ENCODE assay signal across 12 cellular contexts in the genomic region with DNA sequence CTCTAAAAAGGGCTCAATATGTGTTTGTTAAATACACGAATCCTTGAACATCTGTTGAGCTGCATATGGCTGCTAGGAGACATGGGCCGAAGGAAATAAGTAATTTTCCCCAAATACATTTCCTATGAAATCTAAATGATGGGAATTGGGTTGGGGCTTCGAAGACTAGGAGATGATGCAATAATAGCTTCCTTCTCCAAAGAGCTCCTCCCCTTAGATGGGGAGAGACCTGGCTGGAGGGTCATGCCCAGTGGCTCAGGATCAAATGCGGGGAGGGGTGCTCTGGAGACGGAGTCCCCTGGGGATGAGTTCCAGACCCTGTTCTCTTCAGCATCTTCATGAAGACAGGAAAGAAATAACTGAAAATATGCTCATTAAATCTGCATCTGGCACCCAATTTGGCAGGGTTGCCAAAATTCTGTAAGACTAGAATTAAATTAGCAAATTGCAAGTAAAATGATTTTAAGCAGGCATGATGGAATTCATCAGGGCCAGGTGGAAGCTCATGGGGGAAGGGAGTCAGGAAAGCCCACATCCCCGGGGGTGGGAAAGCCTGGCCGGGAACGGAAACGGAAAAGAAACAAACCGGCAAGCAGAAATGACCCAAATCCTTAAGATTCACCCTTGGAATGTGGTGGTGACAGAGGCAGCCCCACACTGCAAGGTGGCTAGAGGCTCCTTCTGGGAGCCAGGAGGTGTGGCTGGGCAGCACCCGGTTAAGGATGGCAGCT.
DNase-seq lines count a peak whose midpoint lies in the region; ATAC-seq and TF ChIP-seq lines count a peak whose summit lies in the region.
"Had no signal": no experiment of that assay in that cellular context is flagged by ENCODE, and none has a peak within 500 bp of the region (broad histone marks: within the 10 kb centered on the region; RNA-seq: fewer than 3 reads in every experiment).

No MANE protein-coding gene starts in this region.

- H3K9me3 ChIP-seq in sigmoid colon, result no peaks in the 10 kb centered on the region
- H3K9me3 ChIP-seq: vagina had no signal

- no peaks in the 10 kb centered on the region for H3K27me3 Mint-ChIP-seq in stimulated activated naive CD8-positive, alpha-beta T cell treated with anti-CD3 and anti-CD28 coated beads, Interleukin-15, Interleukin-2, amounts not matched to agents 100 ng/mL and 50 ng/mL, for 24 hours
- no peaks in the 10 kb centered on the region for H3K27me3 Mint-ChIP-seq in activated T-helper 2 cell treated with anti-CD3 and anti-CD28 coated beads, Interferon-gamma antibody, Interleukin-2, Interleukin-4, amounts not matched to agents 10 μg/mL and 5 μg/mL and 100 μg/mL, durations not matched to agents 14 hours and 24 hours and 36 hours (ENCODE audit: low read depth)
- peaks cover 0 to 3% (median 0%) of the 10 kb centered on the region in 3 donors for H3K27me3 Mint-ChIP-seq in immature natural killer cell (ENCODE audit: low read depth in 3 of 3)

- peaks cover 0 to 18% (median 0%) of the 10 kb centered on the region in 4 donors for H3K4me1 ChIP-seq in sigmoid colon
- H3K4me1 ChIP-seq: vagina had no signal

- intact Hi-C loops in activated T-helper 2 cell treated with anti-CD3 and anti-CD28 coated beads, Interferon-gamma antibody, Interleukin-2, Interleukin-4, amounts not matched to agents 10 μg/mL and 5 μg/mL and 100 μg/mL, durations not matched to agents 14 hours and 24 hours and 36 hours (cut with micrococcal nuclease), result no loop called here
- intact Hi-C loops in sigmoid colon (cut with DNase I), result no loop called here

- ATAC-seq in stimulated activated naive CD8-positive, alpha-beta T cell treated with anti-CD3 and anti-CD28 coated beads, Interleukin-15, Interleukin-2, amounts not matched to agents 100 U/mL and 50 U/mL, for 24 hours, result no peak
- ATAC-seq in HG02885 (IDR thresholded peaks at IDR 0.05; ENCODE audit: poor library complexity, unreplicated experiment), result no peak
- no peak for ATAC-seq in HG03108 (IDR thresholded peaks at IDR 0.05; ENCODE audit: unreplicated experiment)

- TF ChIP-seq CTCF in sigmoid colon (IDR thresholded peaks at IDR 0.05), result no peak

- H3K27ac ChIP-seq in sigmoid colon, result peak overlapping the region in 1 of 4 donors; percentile 5
- H3K27ac ChIP-seq: vagina had no signal

- peak overlapping the region; percentile 86 for H3K27ac Mint-ChIP-seq in stimulated activated naive CD8-positive, alpha-beta T cell treated with anti-CD3 and anti-CD28 coated beads, Interleukin-15, Interleukin-2, amounts not matched to agents 100 ng/mL and 50 ng/mL, for 24 hours
- peak overlapping the region; percentile 87 for H3K27ac Mint-ChIP-seq in activated T-helper 2 cell treated with anti-CD3 and anti-CD28 coated beads, Interferon-gamma antibody, Interleukin-2, Interleukin-4, amounts not matched to agents 10 μg/mL and 5 μg/mL and 100 μg/mL, durations not matched to agents 14 hours and 24 hours and 36 hours
- H3K27ac Mint-ChIP-seq in immature natural killer cell, result peak overlapping the region in 3 of 6 donors; percentile 50 to 62 (median 60)

- H3K4me3 Mint-ChIP-seq in stimulated activated naive CD8-positive, alpha-beta T cell treated with anti-CD3 and anti-CD28 coated beads, Interleukin-15, Interleukin-2, amounts not matched to agents 100 ng/mL and 50 ng/mL, for 24 hours, result no peak overlapping the region
- H3K4me3 Mint-ChIP-seq in activated T-helper 2 cell treated with anti-CD3 and anti-CD28 coated beads, Interferon-gamma antibody, Interleukin-2, Interleukin-4, amounts not matched to agents 10 μg/mL and 5 μg/mL and 100 μg/mL, durations not matched to agents 14 hours and 24 hours and 36 hours (ENCODE audit: low read depth), result no peak overlapping the region
- H3K4me3 Mint-ChIP-seq in immature natural killer cell, result peak overlapping the region in 4 of 5 donors; percentile 30 to 60 (median 46)

- TF ChIP-seq POLR2A in sigmoid colon (IDR thresholded peaks at IDR 0.05), result no peak

- H3K36me3 Mint-ChIP-seq in stimulated activated naive CD8-positive, alpha-beta T cell treated with anti-CD3 and anti-CD28 coated beads, Interleukin-15, Interleukin-2, amounts not matched to agents 100 ng/mL and 50 ng/mL, for 24 hours (ENCODE audit: low read depth), result peaks cover 73% of the 10 kb centered on the region
- H3K36me3 Mint-ChIP-seq in activated T-helper 2 cell treated with anti-CD3 and anti-CD28 coated beads, Interferon-gamma antibody, Interleukin-2, Interleukin-4, amounts not matched to agents 10 μg/mL and 5 μg/mL and 100 μg/mL, durations not matched to agents 14 hours and 24 hours and 36 hours (ENCODE audit: low read depth), result peaks cover 53% of the 10 kb centered on the region
- H3K36me3 Mint-ChIP-seq in immature natural killer cell, result no peaks in the 10 kb centered on the region

- H3K4me3 ChIP-seq in sigmoid colon, result no peak overlapping the region
- H3K4me3 ChIP-seq: vagina had no signal

- no peak for DNase-seq in stimulated activated naive CD8-positive, alpha-beta T cell treated with anti-CD3 and anti-CD28 coated beads, Interleukin-15, Interleukin-2, amounts not matched to agents 100 U/mL and 50 U/mL, for 24 hours
- no peak for DNase-seq in activated T-helper 2 cell treated with anti-CD3 and anti-CD28 coated beads, Interferon-gamma antibody, Interleukin-2, Interleukin-4, amounts not matched to agents 10 μg/mL and 5 μg/mL and 100 μg/mL, durations not matched to agents 14 hours and 24 hours and 36 hours (ENCODE audit: low spot score)
- DNase-seq in immature natural killer cell (no peak), sigmoid colon (no peak), medulla oblongata (ENCODE audit: extremely low spot score) (no peak)
- DNase-seq: AML-193, DMS79, foreskin melanocyte had no signal

- H3K27me3 ChIP-seq in sigmoid colon, result no peaks in the 10 kb centered on the region
- H3K27me3 ChIP-seq: vagina had no signal

- H3K9me3 Mint-ChIP-seq in stimulated activated naive CD8-positive, alpha-beta T cell treated with anti-CD3 and anti-CD28 coated beads, Interleukin-15, Interleukin-2, amounts not matched to agents 100 ng/mL and 50 ng/mL, for 24 hours, result no peaks in the 10 kb centered on the region
- H3K9me3 Mint-ChIP-seq in activated T-helper 2 cell treated with anti-CD3 and anti-CD28 coated beads, Interferon-gamma antibody, Interleukin-2, Interleukin-4, amounts not matched to agents 10 μg/mL and 5 μg/mL and 100 μg/mL, durations not matched to agents 14 hours and 24 hours and 36 hours, result no peaks in the 10 kb centered on the region
- H3K9me3 Mint-ChIP-seq in immature natural killer cell, result no peaks in the 10 kb centered on the region

- no peak for TF ChIP-seq EP300 in sigmoid colon (IDR thresholded peaks at IDR 0.05)

- H3K36me3 ChIP-seq in sigmoid colon, result no peaks in the 10 kb centered on the region
- H3K36me3 ChIP-seq: vagina had no signal

- 73 to 77% methylated on average over 11 of the region's 11 CpGs for WGBS in sigmoid colon, 2 donors

- peaks cover 69% of the 10 kb centered on the region for H3K4me1 Mint-ChIP-seq in stimulated activated naive CD8-positive, alpha-beta T cell treated with anti-CD3 and anti-CD28 coated beads, Interleukin-15, Interleukin-2, amounts not matched to agents 100 ng/mL and 50 ng/mL, for 24 hours (ENCODE audit: low read depth)
- peaks cover 57% of the 10 kb centered on the region for H3K4me1 Mint-ChIP-seq in activated T-helper 2 cell treated with anti-CD3 and anti-CD28 coated beads, Interferon-gamma antibody, Interleukin-2, Interleukin-4, amounts not matched to agents 10 μg/mL and 5 μg/mL and 100 μg/mL, durations not matched to agents 14 hours and 24 hours and 36 hours (ENCODE audit: low read depth)
- H3K4me1 Mint-ChIP-seq in immature natural killer cell, result peaks cover 33 to 47% of the 10 kb centered on the region in 2 donors

Comparison
In these comparisons a context has a peak if more than half of its experiments do, and no peak if none do; other contexts are left out.
1. H3K4me3 Mint-ChIP-seq: peak in immature natural killer cell (4 of 5); none in stimulated activated naive CD8-positive, alpha-beta T cell treated with anti-CD3 and anti-CD28 coated beads, Interleukin-15, Interleukin-2, amounts not matched to agents 100 ng/mL and 50 ng/mL, for 24 hours (single experiment) and activated T-helper 2 cell treated with anti-CD3 and anti-CD28 coated beads, Interferon-gamma antibody, Interleukin-2, Interleukin-4, amounts not matched to agents 10 μg/mL and 5 μg/mL and 100 μg/mL, durations not matched to agents 14 hours and 24 hours and 36 hours (single experiment).